1 cellular context compared by ENCODE assay signal in genomic region chr22:31055322-31056159, GRCh38.
TF ChIP-seq lines count a peak whose summit lies in the region.

No MANE protein-coding gene starts in this region.

TF ChIP-seq in IMR-90, 13 proteins besides CTCF, POLR2A, EP300 and RAD21:
- peak; percentile 59; the same call in 1 of the 2 replicates for TF ChIP-seq MAZ (IDR thresholded peaks at IDR 0.05; ENCODE audit: borderline replicate concordance, low read depth, low read length)
- TF ChIP-seq BHLHE40 (IDR thresholded peaks at IDR 0.05; ENCODE audit: low read depth, low read length) = peak; percentile 75
- TF ChIP-seq SMC3 (IDR thresholded peaks at IDR 0.05; ENCODE audit: low read depth, low read length) = no peak
- peak; percentile 71 for TF ChIP-seq MXI1 (IDR thresholded peaks at IDR 0.05; ENCODE audit: borderline replicate concordance, low read depth, low read length)
- TF ChIP-seq CHD1 (IDR thresholded peaks at IDR 0.05; ENCODE audit: low read depth, low read length) = no peak
- peak; percentile 99 for TF ChIP-seq CEBPB (IDR thresholded peaks at IDR 0.05; ENCODE audit: low read depth, low read length)
- TF ChIP-seq FOS (IDR thresholded peaks at IDR 0.05; ENCODE audit: low read depth, low read length) = peak; percentile 76
- TF ChIP-seq RCOR1 (IDR thresholded peaks at IDR 0.05; ENCODE audit: insufficient replicate concordance, low read length) = peak; percentile 92
- TF ChIP-seq, protein P1, sequence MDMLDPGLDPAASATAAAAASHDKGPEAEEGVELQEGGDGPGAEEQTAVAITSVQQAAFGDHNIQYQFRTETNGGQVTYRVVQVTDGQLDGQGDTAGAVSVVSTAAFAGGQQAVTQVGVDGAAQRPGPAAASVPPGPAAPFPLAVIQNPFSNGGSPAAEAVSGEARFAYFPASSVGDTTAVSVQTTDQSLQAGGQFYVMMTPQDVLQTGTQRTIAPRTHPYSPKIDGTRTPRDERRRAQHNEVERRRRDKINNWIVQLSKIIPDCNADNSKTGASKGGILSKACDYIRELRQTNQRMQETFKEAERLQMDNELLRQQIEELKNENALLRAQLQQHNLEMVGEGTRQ (IDR thresholded peaks at IDR 0.05; ENCODE audit: low read depth, low read length) = 0 out of 2 replicates have a peak, but pooled peaks have one; percentile 4
- peak; percentile 34; the same call in 1 of the 2 replicates for TF ChIP-seq NFE2L2 (IDR thresholded peaks at IDR 0.05; ENCODE audit: low read depth, low read length)
